Comparison of ENCODE assay signal across 9 cellular contexts in the genomic region with DNA sequence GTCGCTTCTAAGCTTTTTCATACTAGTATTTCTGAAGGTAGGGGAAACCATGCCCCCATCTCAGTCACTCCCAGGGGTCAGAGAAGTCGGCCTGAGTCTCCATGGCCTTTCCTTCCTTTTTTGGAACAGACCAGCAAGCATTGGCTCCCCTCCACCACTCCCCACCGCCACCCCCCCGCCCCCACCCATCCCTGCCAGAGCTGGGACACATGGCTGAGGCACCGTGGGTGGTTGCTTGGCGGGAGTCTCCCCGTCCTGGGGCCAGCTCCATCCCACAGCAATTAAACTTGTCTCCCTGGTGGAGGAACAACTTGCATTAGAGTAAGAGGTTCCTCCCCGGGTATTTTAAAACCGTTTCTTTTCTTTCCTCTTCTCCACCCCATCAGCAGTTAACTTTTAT.
"Had no signal": no experiment of that assay in that cellular context is flagged by ENCODE, and none has a peak within 500 bp of the region (broad histone marks: within the 10 kb centered on the region; RNA-seq: fewer than 3 reads in every experiment).

No MANE protein-coding gene starts in this region.

- ATAC-seq: activated naive CD8-positive, alpha-beta T cell treated with anti-CD3 and anti-CD28 coated beads, Interleukin-2, amount 50 U/mL, for 24 hours; activated T-cell treated with anti-CD3 and anti-CD28 coated beads, Interleukin-2, amount 50 U/mL, for 72 hours had no signal

- H3K27me3 ChIP-seq: ascending aorta, dorsolateral prefrontal cortex, stomach had no signal

- H3K36me3 ChIP-seq: ascending aorta, stomach had no signal

- H3K4me1 ChIP-seq: ascending aorta, stomach had no signal

- DNase-seq: activated CD4-positive, alpha-beta memory T cell treated with anti-CD3 and anti-CD28 coated beads for 36 hours; activated naive CD8-positive, alpha-beta T cell treated with anti-CD3 and anti-CD28 coated beads, Interleukin-2, amount 50 U/mL, for 24 hours; activated T-cell treated with anti-CD3 and anti-CD28 coated beads, Interleukin-2, amount 50 U/mL, for 72 hours; dorsolateral prefrontal cortex; islet precursor cell; nephron progenitor cell; T1000 had no signal

- H3K9me3 ChIP-seq: ascending aorta, stomach had no signal

- H3K27ac ChIP-seq: ascending aorta, dorsolateral prefrontal cortex, stomach had no signal

- H3K4me3 ChIP-seq: ascending aorta, dorsolateral prefrontal cortex, stomach had no signal
